Comparison of ENCODE assay signal across 7 cellular contexts in the genomic region with DNA sequence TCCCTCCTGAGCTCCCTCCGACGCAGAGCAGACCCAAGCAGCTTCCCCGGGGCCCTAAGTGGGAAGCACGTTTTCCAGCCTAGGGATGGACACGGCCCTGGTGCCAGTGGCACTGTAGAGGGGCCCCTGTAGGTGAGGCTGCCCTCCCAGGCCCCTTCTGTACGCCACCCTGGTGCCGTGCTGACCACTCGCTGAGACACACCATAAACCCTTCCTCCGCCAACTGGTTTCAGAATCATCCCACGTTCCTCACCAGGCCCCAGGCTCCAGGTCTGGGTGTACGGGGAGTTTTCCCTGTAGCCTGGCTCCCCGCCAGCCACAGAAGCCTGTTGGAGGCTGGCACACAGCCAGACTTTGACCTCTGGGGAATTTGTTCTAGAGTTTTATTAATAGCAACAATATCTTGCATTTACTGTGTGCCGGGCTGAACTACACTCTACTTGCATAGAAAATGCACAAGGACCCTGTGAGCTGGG. TPM values are rescaled to one million over a fixed set of nuclear protein-coding genes. Genes with fewer than 3 reads are reported as not detected.
DNase-seq lines count a peak whose midpoint lies in the region; ATAC-seq and TF ChIP-seq lines count a peak whose summit lies in the region.
"Had no signal": no experiment of that assay in that cellular context is flagged by ENCODE, and none has a peak within 500 bp of the region (broad histone marks: within the 10 kb centered on the region; RNA-seq: fewer than 3 reads in every experiment).

No MANE protein-coding gene starts in this region.

- no peak overlapping the region for H3K4me3 Mint-ChIP-seq in endodermal cell

- WGBS in endodermal cell (ENCODE audit: insufficient coverage in 1 of 2, insufficient read length in 1 of 2), 2 experiments, result 88 to 96% methylated on average over 4 to 13 of the region's 13 CpGs

- peak; percentile 93 for DNase-seq in COLO668 (lab: John Stamatoyannopoulos, UW; ENCODE audit: unreplicated experiment)
- DNase-seq in OCI-M1 (lab: John Stamatoyannopoulos, UW), result peak; percentile 16
- DNase-seq in left ventricle myocardium superior, result peak; percentile 93
- no peak for DNase-seq in endodermal cell
- DNase-seq: DND-41 had no signal

- no peak overlapping the region for H3K27ac ChIP-seq in endodermal cell (ENCODE audit: low read depth, low read length)

- intact Hi-C loops in left ventricle myocardium superior (cut with micrococcal nuclease), result no loop called here

- no peaks in the 10 kb centered on the region for H3K36me3 ChIP-seq in endodermal cell (ENCODE audit: control insufficient read depth, insufficient read depth, low read length)

- no peaks in the 10 kb centered on the region for H3K9me3 ChIP-seq in endodermal cell (ENCODE audit: control insufficient read depth, low read length)

- no peaks in the 10 kb centered on the region for H3K36me3 Mint-ChIP-seq in endodermal cell (ENCODE audit: low read depth)

- H3K4me1 ChIP-seq in endodermal cell (ENCODE audit: control insufficient read depth, insufficient read depth, low read length), result peaks cover 3% of the 10 kb centered on the region

- no peak overlapping the region for H3K27ac Mint-ChIP-seq in endodermal cell

- ATAC-seq in left ventricle myocardium superior, result peak; percentile 58
- no peak for ATAC-seq in HG03175 (IDR thresholded peaks at IDR 0.05; ENCODE audit: unreplicated experiment)
- no peak for ATAC-seq in GM21576 (IDR thresholded peaks at IDR 0.05; ENCODE audit: unreplicated experiment)

- H3K4me1 Mint-ChIP-seq in endodermal cell, result peaks cover 3% of the 10 kb centered on the region

- no peaks in the 10 kb centered on the region for H3K27me3 ChIP-seq in endodermal cell (ENCODE audit: control insufficient read depth, insufficient read depth, low read length, poor library complexity, severe bottlenecking)

- H3K9ac ChIP-seq in endodermal cell (ENCODE audit: extremely low read depth, low read length, poor library complexity, severe bottlenecking), result no peak overlapping the region

- TF ChIP-seq CTCF in endodermal cell (conservative IDR thresholded peaks at IDR 0.05), result no peak

- H3K9me3 Mint-ChIP-seq in endodermal cell, result no peaks in the 10 kb centered on the region

- no peaks in the 10 kb centered on the region for H3K27me3 Mint-ChIP-seq in endodermal cell (ENCODE audit: insufficient read depth)

- no peak overlapping the region for H3K4me3 ChIP-seq in endodermal cell (ENCODE audit: low read length)

RNA-seq across cellular contexts. Expression of a gene that starts 18.2 kb away (rescaled TPM):
- total RNA-seq in left ventricle myocardium superior (not detected), endodermal cell (not detected)
- polyA plus RNA-seq in endodermal cell (2013, experiment 1 of 2), result not detected
- polyA plus RNA-seq in endodermal cell (2013, experiment 2 of 2), result not detected

RNA-seq across cellular contexts. Expression of a gene that starts 26.7 kb away (rescaled TPM):
- total RNA-seq in left ventricle myocardium superior, result 676 TPM
- 1,000 to 10,000 TPM; 1,507 to 1,578 TPM for total RNA-seq in endodermal cell
- 1,782 TPM for polyA plus RNA-seq in endodermal cell (2013, experiment 1 of 2)
- 1,780 TPM for polyA plus RNA-seq in endodermal cell (2013, experiment 2 of 2)

RNA-seq across cellular contexts. Expression of a gene that starts 26.9 kb away (rescaled TPM):
- total RNA-seq in left ventricle myocardium superior, result 41.1 TPM
- total RNA-seq in endodermal cell, result 10 to 100 TPM; 50.9 to 51.4 TPM
- 34.2 TPM for polyA plus RNA-seq in endodermal cell (2013, experiment 1 of 2)
- 34.9 TPM for polyA plus RNA-seq in endodermal cell (2013, experiment 2 of 2)

RNA-seq across cellular contexts. Expression of a gene that starts 58.1 kb away (rescaled TPM):
- total RNA-seq in left ventricle myocardium superior (38.0 TPM), endodermal cell (10 to 100 TPM; 28.1 to 31.2 TPM)
- polyA plus RNA-seq in endodermal cell (2013, experiment 1 of 2), result 8.2 TPM
- polyA plus RNA-seq in endodermal cell (2013, experiment 2 of 2), result 7.8 TPM
